Comparison of ENCODE assay signal across 1 cellular context in genomic region chr1:7992885-7993284, GRCh38.
TF ChIP-seq lines count a peak whose summit lies in the region.

No MANE protein-coding gene starts in this region.

TF ChIP-seq in GM12878, 131 proteins besides CTCF, POLR2A, EP300 and RAD21:
- TF ChIP-seq EGR1 (IDR thresholded peaks at IDR 0.05; ENCODE audit: borderline replicate concordance in 1 of 2, low read depth in 2 of 2, low read length in 2 of 2): no peak
- TF ChIP-seq BMI1 (IDR thresholded peaks at IDR 0.05; ENCODE audit: borderline replicate concordance): no peak
- no peak for TF ChIP-seq ATF2 (IDR thresholded peaks at IDR 0.05; ENCODE audit: low read length)
- no peak for TF ChIP-seq BHLHE40 (IDR thresholded peaks at IDR 0.05; ENCODE audit: borderline replicate concordance in 1 of 2, low read depth in 2 of 2, low read length in 1 of 2)
- no peak for TF ChIP-seq ZBED1 (IDR thresholded peaks at IDR 0.05; ENCODE audit: borderline replicate concordance)
- TF ChIP-seq HSF1 (IDR thresholded peaks at IDR 0.05; ENCODE audit: low read depth, low read length): no peak
- no peak for TF ChIP-seq ZNF687 (IDR thresholded peaks at IDR 0.05)
- TF ChIP-seq PBX3 (IDR thresholded peaks at IDR 0.05; ENCODE audit: insufficient replicate concordance, low read depth, low read length): no peak
- no peak for TF ChIP-seq TARDBP (IDR thresholded peaks at IDR 0.05; ENCODE audit: borderline replicate concordance)
- no peak for TF ChIP-seq SPI1 (IDR thresholded peaks at IDR 0.05; ENCODE audit: borderline replicate concordance, insufficient read depth, low read depth, low read length)
- TF ChIP-seq CEBPB (IDR thresholded peaks at IDR 0.05; ENCODE audit: borderline replicate concordance in 1 of 2, low read depth in 2 of 2, low read length in 2 of 2): no peak
